In the genomic region with DNA sequence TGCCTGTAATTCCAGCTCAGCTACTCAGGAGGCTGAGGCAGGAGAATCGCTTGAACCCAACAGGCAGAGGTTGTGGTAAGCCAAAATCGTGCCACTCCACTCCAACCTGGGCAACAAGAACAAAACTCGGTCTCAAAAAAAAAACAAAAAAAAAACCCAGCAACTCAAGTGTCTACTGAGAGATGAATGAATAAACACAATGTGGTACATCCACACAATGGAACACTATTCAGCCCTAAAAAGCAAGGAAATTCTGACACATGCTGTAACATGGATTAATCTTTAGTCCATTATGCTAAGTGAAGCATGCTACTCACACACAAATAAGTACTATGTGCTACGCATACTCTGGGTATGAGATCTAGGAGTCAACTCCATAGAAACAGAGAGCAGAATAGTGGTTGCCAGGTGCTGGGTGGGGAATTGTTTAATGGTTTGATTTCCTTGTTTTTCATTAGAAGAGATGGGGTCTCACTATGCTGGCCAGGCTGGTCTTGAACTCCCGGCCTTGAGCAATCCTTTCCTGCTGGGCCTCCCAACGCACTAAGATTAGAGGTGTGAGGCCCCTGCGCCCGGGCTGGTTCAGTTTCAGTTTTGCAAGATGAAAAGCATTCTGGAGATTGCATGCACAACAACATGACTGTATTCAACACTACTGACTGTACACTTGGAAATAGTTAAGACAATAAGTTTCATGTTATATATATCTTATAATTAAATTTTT, we compare ENCODE assay signal across 36 cellular contexts. TPM values are rescaled to one million over a fixed set of nuclear protein-coding genes. Genes with fewer than 3 reads are reported as not detected.
"Had no signal": no experiment of that assay in that cellular context is flagged by ENCODE, and none has a peak within 500 bp of the region (broad histone marks: within the 10 kb centered on the region; RNA-seq: fewer than 3 reads in every experiment).

No MANE protein-coding gene starts in this region.

- H3K4me1 Mint-ChIP-seq: neural progenitor cell had no signal

- H3K4me3 Mint-ChIP-seq: immature natural killer cell; naive B cell; natural killer cell; nephron progenitor cell; neural progenitor cell; stimulated activated effector memory CD8-positive, alpha-beta T cell treated with anti-CD3 and anti-CD28 coated beads, Interleukin-12 subunit alpha, Interleukin-12 subunit beta, amount 100 ng/mL, for 72 hours; stimulated activated naive CD8-positive, alpha-beta T cell treated with anti-CD3 and anti-CD28 coated beads, Interleukin-15, Interleukin-2, amounts not matched to agents 100 ng/mL and 50 ng/mL, for 24 hours had no signal

- H3K9ac ChIP-seq: neural progenitor cell had no signal

- H3K36me3 Mint-ChIP-seq: natural killer cell had no signal

- H3K27ac Mint-ChIP-seq: naive B cell; natural killer cell; neural progenitor cell; progenitor cell of endocrine pancreas; stimulated activated effector memory CD8-positive, alpha-beta T cell treated with anti-CD3 and anti-CD28 coated beads, Interleukin-12 subunit alpha, Interleukin-12 subunit beta, amount 100 ng/mL, for 72 hours; stimulated activated naive CD8-positive, alpha-beta T cell treated with anti-CD3 and anti-CD28 coated beads, Interleukin-15, Interleukin-2, amounts not matched to agents 100 ng/mL and 50 ng/mL, for 24 hours had no signal

- H3K27me3 ChIP-seq: left lung, neural progenitor cell, neutrophil, ovary, right atrium auricular region, sigmoid colon, spleen, suprapubic skin, tibial artery, upper lobe of right lung had no signal

- H3K4me3 ChIP-seq: left lung, lower lobe of right lung, neural progenitor cell, ovary, right atrium auricular region, sigmoid colon, spleen, suprapubic skin, thoracic aorta, tibial artery, upper lobe of right lung had no signal

- H3K9me3 Mint-ChIP-seq: immature natural killer cell; naive B cell; natural killer cell; nephron progenitor cell; neural progenitor cell; stimulated activated effector memory CD8-positive, alpha-beta T cell treated with anti-CD3 and anti-CD28 coated beads, Interleukin-12 subunit alpha, Interleukin-12 subunit beta, amount 100 ng/mL, for 72 hours; stimulated activated naive CD8-positive, alpha-beta T cell treated with anti-CD3 and anti-CD28 coated beads, Interleukin-15, Interleukin-2, amounts not matched to agents 100 ng/mL and 50 ng/mL, for 24 hours had no signal

- H2AFZ ChIP-seq: neural progenitor cell had no signal

- ATAC-seq: left colon; left lung; lower lobe of right lung; natural killer cell; stimulated activated effector memory CD8-positive, alpha-beta T cell treated with anti-CD3 and anti-CD28 coated beads, Interleukin-12 subunit alpha, Interleukin-12 subunit beta, amount 100 ng/mL, for 72 hours; upper lobe of right lung had no signal

- DNase-seq: hypothalamus; immature natural killer cell; kidney; left colon; lower lobe of right lung; mammary epithelial cell; mesenchymal stem cell; naive B cell; natural killer cell; nephron progenitor cell; occipital lobe; ovary; sigmoid colon; small intestine; spleen; stimulated activated CD4-positive, alpha-beta T cell treated with anti-CD3 and anti-CD28 coated beads, Interleukin-4, amount 100 ng/mL, for 24 hours; stimulated activated naive CD4-positive, alpha-beta T cell; tibial artery; trophoblast cell; upper lobe of right lung had no signal

- H3K4me2 ChIP-seq: neural progenitor cell had no signal

- H3K27ac ChIP-seq: left lung, lower lobe of right lung, neural progenitor cell, neutrophil, ovary, right atrium auricular region, sigmoid colon, spleen, suprapubic skin, thoracic aorta, tibial artery, upper lobe of right lung had no signal

- H3K9me3 ChIP-seq: left lung, lower lobe of right lung, neutrophil, ovary, right atrium auricular region, sigmoid colon, spleen, suprapubic skin, thoracic aorta, tibial artery, upper lobe of right lung had no signal

- H3K36me3 ChIP-seq: neural progenitor cell, ovary had no signal

- H3K27me3 Mint-ChIP-seq: naive B cell; progenitor cell of endocrine pancreas; stimulated activated naive CD8-positive, alpha-beta T cell treated with anti-CD3 and anti-CD28 coated beads, Interleukin-15, Interleukin-2, amounts not matched to agents 100 ng/mL and 50 ng/mL, for 24 hours had no signal

- H3K4me1 ChIP-seq: left lung, lower lobe of right lung, neural progenitor cell, sigmoid colon, spleen, suprapubic skin, tibial artery, upper lobe of right lung had no signal

- FAIRE-seq: islet of Langerhans, kidney, small intestine, urothelium cell line had no signal

RNA-seq across cellular contexts. Expression of a gene that starts 32.8 kb away (rescaled TPM):
- total RNA-seq: kidney, left colon, left lung, liver, lower lobe of right lung, mammary epithelial cell, mononuclear cell, natural killer cell, occipital lobe, progenitor cell of endocrine pancreas, pulmonary artery endothelial cell, renal cortical epithelial cell, sigmoid colon, spleen, subcutaneous adipose tissue, suprapubic skin, thoracic aorta, upper lobe of right lung had no signal
- polyA plus RNA-seq: immature natural killer cell, mammary epithelial cell had no signal

RNA-seq across cellular contexts. Expression of a gene that starts 36.4 kb away (rescaled TPM):
- total RNA-seq: kidney, left colon, left lung, liver, lower lobe of right lung, mononuclear cell, natural killer cell, occipital lobe, renal cortical epithelial cell, sigmoid colon, spleen, subcutaneous adipose tissue, suprapubic skin, thoracic aorta, upper lobe of right lung had no signal
- polyA plus RNA-seq: immature natural killer cell, liver, mammary epithelial cell, sigmoid colon, small intestine, spleen had no signal
